In the genomic region with DNA sequence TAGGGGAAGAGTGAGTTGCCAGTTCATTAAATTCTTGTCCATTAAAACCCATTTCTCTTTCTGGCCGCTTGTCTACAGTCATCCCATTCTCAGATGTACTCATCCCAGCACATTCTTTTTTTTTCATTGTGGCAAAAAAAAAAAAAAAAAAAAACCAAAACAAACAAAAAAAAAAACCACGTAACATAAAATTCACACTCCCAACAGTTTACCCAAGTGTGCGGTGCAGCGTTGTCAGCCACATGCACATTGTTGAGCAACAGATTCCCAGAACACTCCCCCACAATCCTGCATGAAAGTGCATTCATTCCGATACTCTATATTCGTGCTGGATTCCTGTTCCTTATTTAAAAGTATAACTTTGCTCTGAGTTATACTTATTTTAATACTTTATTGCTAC, we compare ENCODE assay signal across 19 cellular contexts.
A peak's percentile ranks its signal among the peaks of the same experiment; 100 is the strongest.
DNase-seq lines count a peak whose midpoint lies in the region; ATAC-seq and TF ChIP-seq lines count a peak whose summit lies in the region.
"Had no signal": no experiment of that assay in that cellular context is flagged by ENCODE, and none has a peak within 500 bp of the region (broad histone marks: within the 10 kb centered on the region; RNA-seq: fewer than 3 reads in every experiment).

No MANE protein-coding gene starts in this region.

- peaks cover 8% of the 10 kb centered on the region for H3K4me1 Mint-ChIP-seq in stimulated activated effector memory CD8-positive, alpha-beta T cell treated with anti-CD3 and anti-CD28 coated beads, Interleukin-12 subunit alpha, Interleukin-12 subunit beta, amount 100 ng/mL, for 72 hours
- H3K4me1 Mint-ChIP-seq: CD4-positive, CD25-positive, alpha-beta regulatory T cell had no signal

- H3K9me3 Mint-ChIP-seq in stimulated activated effector memory CD8-positive, alpha-beta T cell treated with anti-CD3 and anti-CD28 coated beads, Interleukin-12 subunit alpha, Interleukin-12 subunit beta, amount 100 ng/mL, for 72 hours = no peaks in the 10 kb centered on the region
- H3K9me3 Mint-ChIP-seq: HFFc6 had no signal

- TF ChIP-seq CTCF in AG10803 (conservative IDR thresholded peaks at IDR 0.05; ENCODE audit: low read length) = no peak
- no peak for TF ChIP-seq CTCF in cardiac fibroblast (IDR thresholded peaks at IDR 0.05; ENCODE audit: low read depth, low read length)

- no peaks in the 10 kb centered on the region for H3K36me3 Mint-ChIP-seq in stimulated activated effector memory CD8-positive, alpha-beta T cell treated with anti-CD3 and anti-CD28 coated beads, Interleukin-12 subunit alpha, Interleukin-12 subunit beta, amount 100 ng/mL, for 72 hours
- H3K36me3 Mint-ChIP-seq: CD4-positive, CD25-positive, alpha-beta regulatory T cell had no signal

- H3K27ac Mint-ChIP-seq in stimulated activated effector memory CD8-positive, alpha-beta T cell treated with anti-CD3 and anti-CD28 coated beads, Interleukin-12 subunit alpha, Interleukin-12 subunit beta, amount 100 ng/mL, for 72 hours = no peak overlapping the region
- H3K27ac Mint-ChIP-seq: CD4-positive, CD25-positive, alpha-beta regulatory T cell had no signal

- H3K4me3 Mint-ChIP-seq in stimulated activated effector memory CD8-positive, alpha-beta T cell treated with anti-CD3 and anti-CD28 coated beads, Interleukin-12 subunit alpha, Interleukin-12 subunit beta, amount 100 ng/mL, for 72 hours = no peak overlapping the region
- H3K4me3 Mint-ChIP-seq: CD4-positive, CD25-positive, alpha-beta regulatory T cell; HFFc6 had no signal

- H3K4me3 ChIP-seq in AG10803 (ENCODE audit: low read length) = no peak overlapping the region
- no peak overlapping the region for H3K4me3 ChIP-seq in cardiac fibroblast (replicated peaks in 1 of 2; ENCODE audit: low read depth in 2 of 2, low read length in 2 of 2)
- H3K4me3 ChIP-seq: SJCRH30 had no signal

- peak; percentile 80 for DNase-seq in AG10803 (ENCODE audit: low read depth)
- peak; percentile 88 for DNase-seq in LHCN-M2 (ENCODE audit: low read depth)
- peak; percentile 51 to 74 for DNase-seq in cardiac fibroblast (ENCODE audit: low read depth in 2 of 2)
- peak; percentile 34 for DNase-seq in myocyte (ENCODE audit: low read depth)
- DNase-seq in stimulated activated effector memory CD8-positive, alpha-beta T cell treated with anti-CD3 and anti-CD28 coated beads, Interleukin-12 subunit alpha, Interleukin-12 subunit beta, amount 100 ng/mL, for 72 hours (ENCODE audit: low spot score in 2 of 2) = no peak
- no peak for DNase-seq in DMS53 treated with DMSO at 0.1 percent for 48 hours (lab: John Stamatoyannopoulos, UW; ENCODE audit: unreplicated experiment)
- no peak for DNase-seq in HCEC 1CT
- DNase-seq: AML-193; CD4-positive, CD25-positive, alpha-beta regulatory T cell; DMS53; HFFc6; MM.1S; NCI-H1417; NCI-H1930; NCI-H2171 treated with DMSO at 0.1 percent for 48 hours; NCI-H510A; RPMI8226; SJCRH30 had no signal

- no peak for ATAC-seq in stimulated activated effector memory CD8-positive, alpha-beta T cell treated with anti-CD3 and anti-CD28 coated beads, Interleukin-12 subunit alpha, Interleukin-12 subunit beta, amount 100 ng/mL, for 72 hours
- no peak for ATAC-seq in GM19397 (IDR thresholded peaks at IDR 0.05; ENCODE audit: unreplicated experiment)

Comparison
In these comparisons a context has a peak if more than half of its experiments do, and no peak if none do; other contexts are left out.
1. DNase-seq: peak in AG10803 (single experiment), LHCN-M2 (single experiment), cardiac fibroblast (2 of 2) and myocyte (single experiment); none in stimulated activated effector memory CD8-positive, alpha-beta T cell treated with anti-CD3 and anti-CD28 coated beads, Interleukin-12 subunit alpha, Interleukin-12 subunit beta, amount 100 ng/mL, for 72 hours (0 of 2), DMS53 treated with DMSO at 0.1 percent for 48 hours (single experiment) and HCEC 1CT (single experiment).